ENCODE assay signal across 8 cellular contexts in the genomic region with DNA sequence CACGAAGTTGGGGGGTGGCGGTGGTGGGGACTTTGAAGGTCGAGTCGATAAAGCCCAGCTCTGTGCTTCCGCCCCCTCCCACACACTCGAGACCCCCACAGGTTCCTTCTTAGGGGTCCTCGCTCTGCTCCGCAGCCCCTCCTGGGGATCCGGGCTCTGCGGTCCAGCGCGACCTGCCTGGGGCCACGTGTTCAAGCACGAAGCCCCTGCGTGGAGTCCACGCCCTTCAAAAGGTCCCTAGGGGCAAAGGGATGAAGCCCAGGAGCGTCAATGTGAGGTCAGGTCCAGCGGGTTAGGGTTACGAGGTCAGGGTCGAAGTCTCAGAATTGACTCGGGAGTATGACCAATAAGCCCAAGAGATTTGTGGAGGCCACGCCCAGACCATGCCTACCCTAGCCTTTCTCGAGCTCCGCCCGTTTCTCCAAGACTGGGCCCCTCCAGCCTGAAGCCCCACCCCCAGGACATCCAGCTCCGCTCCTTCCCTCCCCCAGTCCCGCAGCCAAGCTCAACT. TPM values are rescaled to one million over a fixed set of nuclear protein-coding genes. Genes with fewer than 3 reads are reported as not detected.
DNase-seq lines count a peak whose midpoint lies in the region; ATAC-seq and TF ChIP-seq lines count a peak whose summit lies in the region.

No MANE protein-coding gene starts in this region.

- H3K4me3 ChIP-seq in AG04449 (ENCODE audit: low read depth, low read length) (peak overlapping the region; percentile 43), mononuclear cell (ENCODE audit: low read length) (peak overlapping the region; percentile 19), transverse colon (peak overlapping the region in 3 of 4 donors; percentile 13 to 56 (median 51))

- CTCF ChIA-PET in AG04449 (lab: Yijun Ruan, JAX) = interaction anchor here (0.7 to 7.0 kb wide), 8 partner anchors 8 to 354 kb away, joined by 3 to 69 read pairs (median 4); partner anchors contain the start of gene LRRC59

- in situ Hi-C loops in transverse colon (cut with MboI; ENCODE audit: low pct_ligation_motif_present in 1 of 4, low pct_unique_long_range_greater_than_20kb in 1 of 4, low sequenced_read_pairs in 3 of 4) = loop anchor here in 1 of 4 donors (10.0 kb wide), 1 partner anchor 75 kb away; the partner anchor contains the start of gene ABCC3

- TF ChIP-seq CTCF in AG04449 (IDR thresholded peaks at IDR 0.05; ENCODE audit: insufficient read depth, low read length, missing control alignments) (no peak), transverse colon (IDR thresholded peaks at IDR 0.05) (no peak)

- POLR2A ChIA-PET in AG04449 (lab: Yijun Ruan, JAX) = no interaction called here

- H3K4me1 ChIP-seq in mononuclear cell (ENCODE audit: insufficient read depth, low read length) = peaks cover 26% of the 10 kb centered on the region
- peaks cover 29 to 37% (median 33%) of the 10 kb centered on the region in 4 donors for H3K4me1 ChIP-seq in transverse colon

- no peak for TF ChIP-seq EP300 in transverse colon (IDR thresholded peaks at IDR 0.05; ENCODE audit: low read depth)

- peaks cover 0 to 6% (median 0%) of the 10 kb centered on the region in 4 donors for H3K36me3 ChIP-seq in transverse colon

- no peak for TF ChIP-seq POLR2A in transverse colon (IDR thresholded peaks at IDR 0.05)

- H3K9me3 ChIP-seq in mononuclear cell (ENCODE audit: low read depth, low read length) = no peaks in the 10 kb centered on the region
- no peaks in the 10 kb centered on the region for H3K9me3 ChIP-seq in transverse colon

- WGBS in transverse colon (ENCODE audit: low coverage in 1 of 2), 2 donors = 5 to 9% methylated on average over 4 to 26 of the region's 27 CpGs

- intact Hi-C loops in transverse colon (cut with DNase I; ENCODE audit: low total_unique reads) = no loop called here

- peaks cover 59% of the 10 kb centered on the region for H3K27me3 ChIP-seq in mononuclear cell (ENCODE audit: insufficient read depth, low read length)
- peaks cover 68% of the 10 kb centered on the region for H3K27me3 ChIP-seq in transverse colon

- H3K27ac ChIP-seq in transverse colon = no peak overlapping the region

- DNase-seq in AG04449 (ENCODE audit: low read depth, low spot score) (no peak), transverse colon (peak; percentile 69)
- peak; percentile 9 for DNase-seq in effector CD4-positive, alpha-beta T cell
- DNase-seq in NK-92 treated with Interleukin-12 subunit alpha and Interleukin-12 subunit beta, amount 100 ng/mL, for 24 hours (lab: John Stamatoyannopoulos, UW) = no peak

- ATAC-seq in GM19438 (IDR thresholded peaks at IDR 0.05; ENCODE audit: low read depth, unreplicated experiment) = peak; percentile 7
- ATAC-seq in SK-N-SH treated with all-trans-retinoic acid at 6 μM for 48 hours = peak; percentile 60
- no peak for ATAC-seq in HG02678 (IDR thresholded peaks at IDR 0.05; ENCODE audit: unreplicated experiment)

TF ChIP-seq in SK-N-SH treated with all-trans-retinoic acid at 6 μM for 48 hours, 23 proteins besides CTCF, POLR2A, EP300 and RAD21:
- TF ChIP-seq ZC3H10 (CRISPR knock-in tag; IDR thresholded peaks at IDR 0.05) (no peak), ZNF8 (CRISPR knock-in tag; IDR thresholded peaks at IDR 0.05) (no peak), CSDC2 (CRISPR knock-in tag; IDR thresholded peaks at IDR 0.05) (no peak), BACH2 (CRISPR knock-in tag; IDR thresholded peaks at IDR 0.05; ENCODE audit: borderline replicate concordance) (no peak)

RNA-seq across cellular contexts. Expression of gene CACNA1G, which starts 0.8 kb away (rescaled TPM):
- total RNA-seq in mononuclear cell (under 0.01 TPM), transverse colon (under 1 TPM in 1 of 4 donors, not detected in 3; 0.14 TPM)

RNA-seq across cellular contexts. Expression of gene SPATA20, which starts 12.8 kb away (rescaled TPM):
- total RNA-seq in mononuclear cell (18.9 TPM), transverse colon (100 to 1,000 TPM; 116 to 437 (median 228) TPM)

RNA-seq across cellular contexts. Expression of gene EPN3, which starts 27.2 kb away (rescaled TPM):
- total RNA-seq in mononuclear cell (not detected), transverse colon (10 to 100 TPM; 19.2 to 95.7 (median 57.4) TPM)

RNA-seq across cellular contexts. Expression of gene MYCBPAP, which starts 51.5 kb away (rescaled TPM):
- 0.73 TPM for total RNA-seq in mononuclear cell
- total RNA-seq in transverse colon = 1 to 10 TPM in 2 of 4 donors, under 1 TPM in 1, not detected in 1; 0.64 to 3.7 (median 2.7) TPM

Comparison
In these comparisons a context has a peak if more than half of its experiments do, and no peak if none do; other contexts are left out.
1. DNase-seq: peak in effector CD4-positive, alpha-beta T cell (single experiment) and transverse colon (single experiment); none in AG04449 (single experiment) and NK-92 treated with Interleukin-12 subunit alpha and Interleukin-12 subunit beta, amount 100 ng/mL, for 24 hours (single experiment).
2. RNA of gene EPN3, which starts 27.2 kb away (total RNA-seq): 19.2 to 95.7 TPM in transverse colon; not detected in mononuclear cell (single experiment); every median in the first group is over 10 times any median in the second.
3. Peak in every context shown above with its lines, with median percentiles within 50 percentile points of each other: H3K4me3 ChIP-seq.